ENCODE assay signal across 8 cellular contexts in the genomic region with DNA sequence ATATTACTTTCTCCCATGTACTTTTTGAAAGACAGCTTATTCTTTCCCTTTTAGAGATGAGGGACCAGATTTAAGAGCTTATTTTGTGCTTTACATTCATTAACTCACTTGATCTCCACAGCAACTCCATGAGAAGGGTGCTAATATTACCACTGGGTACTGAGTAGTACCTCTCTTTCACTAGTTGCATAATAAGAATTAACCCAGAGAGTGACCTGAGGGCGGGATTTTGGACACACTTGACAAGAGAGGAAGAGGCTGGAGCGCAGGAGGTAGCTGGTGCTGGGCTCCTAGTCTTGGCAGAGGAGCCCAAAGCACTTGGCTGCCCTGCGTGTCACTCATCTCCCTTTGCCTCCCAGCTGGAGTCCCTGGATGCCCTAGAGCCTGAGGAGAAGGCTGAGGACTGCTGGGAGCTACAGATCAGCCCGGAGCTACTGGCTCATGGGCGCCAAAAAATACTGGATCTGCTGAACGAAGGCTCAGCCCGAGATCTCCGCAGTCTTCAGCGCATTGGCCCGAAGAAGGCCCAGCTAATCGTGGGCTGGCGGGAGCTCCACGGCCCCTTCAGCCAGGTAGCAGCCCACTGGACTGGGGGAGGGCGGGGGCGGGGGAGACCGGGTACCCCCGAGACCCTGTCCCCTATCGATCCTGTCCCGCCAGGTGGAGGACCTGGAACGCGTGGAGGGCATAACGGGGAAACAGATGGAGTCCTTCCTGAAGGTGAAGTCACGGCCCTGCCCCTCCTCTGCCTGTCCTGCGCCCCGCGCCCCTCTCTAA. TPM values are rescaled to one million over a fixed set of nuclear protein-coding genes. Genes with fewer than 3 reads are reported as not detected.
DNase-seq lines count a peak whose midpoint lies in the region; ATAC-seq and TF ChIP-seq lines count a peak whose summit lies in the region.

No MANE protein-coding gene starts in this region.

- ATAC-seq in WTC11 (peak; percentile 12), Right ventricle myocardium superior (ENCODE audit: poor library complexity) (peak; percentile 58), HG03025 (IDR thresholded peaks at IDR 0.05; ENCODE audit: low FRiP score, unreplicated experiment) (no peak)

- CTCF ChIA-PET in WTC11 (lab: Charles Lee) = interaction anchor here (0.5 to 2.8 kb wide), 13 partner anchors 10 to 228 kb away, joined by 3 to 12 read pairs (median 5); partner anchors contain the start of genes PAGR1, SEZ6L2 and TLCD3B

- H3K27ac ChIP-seq in rectal smooth muscle tissue (ENCODE audit: low read depth, low read length) = peak overlapping the region; percentile 93

- peak overlapping the region; percentile 78 for H3K9ac ChIP-seq in rectal smooth muscle tissue (ENCODE audit: low read length)

- H3K9me3 ChIP-seq in MG63 = no peaks in the 10 kb centered on the region

- H3K27me3 Mint-ChIP-seq in WTC11 (ENCODE audit: low read depth) = no peaks in the 10 kb centered on the region

- H3K4me3 Mint-ChIP-seq in WTC11 = peak overlapping the region; percentile 99

- H3K4me1 Mint-ChIP-seq in WTC11 = peaks cover 35% of the 10 kb centered on the region

- H3K4me3 ChIP-seq in MG63 = peak overlapping the region; percentile 70
- H3K4me3 ChIP-seq in rectal smooth muscle tissue (ENCODE audit: low read length) = peak overlapping the region; percentile 81

- intact Hi-C loops in Right ventricle myocardium superior (cut with DNase I) = loop anchor here (10.0 kb wide), 1 partner anchor 1120 kb away; the partner anchor contains the start of gene FBXL19

- no peaks in the 10 kb centered on the region for H3K9me3 Mint-ChIP-seq in WTC11

- peak; percentile 71 for DNase-seq in DMS53 (lab: John Stamatoyannopoulos, UW)
- DNase-seq in DMS53 treated with DMSO at 0.1 percent for 48 hours (lab: John Stamatoyannopoulos, UW; ENCODE audit: unreplicated experiment) = no peak
- peak; percentile 91 for DNase-seq in MG63
- DNase-seq in WTC11 (ENCODE audit: low spot score) = peak; percentile 31
- peak; percentile 80 for DNase-seq in Right ventricle myocardium superior
- DNase-seq in stimulated activated CD4-positive, alpha-beta T cell treated with anti-CD3 and anti-CD28 coated beads, Interleukin-15, amount 100 ng/mL, for 24 hours = no peak

- POLR2A ChIA-PET in WTC11 (lab: Charles Lee) = interaction anchor here (0.6 to 1.7 kb wide), 4 partner anchors 9 to 125 kb away, joined by 3 to 10 read pairs (median 6); partner anchors contain the start of gene PAGR1

- peaks cover 36% of the 10 kb centered on the region for H3K36me3 Mint-ChIP-seq in WTC11

- H3K36me3 ChIP-seq in MG63 (peaks cover 64% of the 10 kb centered on the region), rectal smooth muscle tissue (ENCODE audit: control insufficient read depth, insufficient read depth, low read length) (peaks cover 9% of the 10 kb centered on the region)

- H3K4me1 ChIP-seq in rectal smooth muscle tissue (ENCODE audit: control insufficient read depth, insufficient read depth, low read length) = peaks cover 21% of the 10 kb centered on the region

- TF ChIP-seq CTCF in WTC11 (IDR thresholded peaks at IDR 0.05) = no peak

- H3K27me3 ChIP-seq in MG63 (no peaks in the 10 kb centered on the region), rectal smooth muscle tissue (ENCODE audit: control insufficient read depth, insufficient read depth, low read length) (no peaks in the 10 kb centered on the region)

- peak overlapping the region; percentile 100 for H3K27ac Mint-ChIP-seq in WTC11

TF ChIP-seq in WTC11, 78 proteins besides CTCF, POLR2A, EP300 and RAD21:
- TF ChIP-seq PRRX2 (CRISPR knock-in tag; IDR thresholded peaks at IDR 0.05) = no peak
- 0 out of 2 replicates have a peak, but pooled peaks have one; percentile 29 for TF ChIP-seq ZNF281 (CRISPR knock-in tag; IDR thresholded peaks at IDR 0.05)

RNA-seq across cellular contexts. Expression of gene MAZ, which starts 1.7 kb away (rescaled TPM):
- 331 and 420 TPM in 2 replicates for total RNA-seq in MG63 (2014; rRNA removed; shearing (Covaris generic); ENCODE audit: low replicate concordance)
- total RNA-seq in WTC11 (2021) (392 to 405 TPM (median 395 TPM) in 3 replicates), Right ventricle myocardium superior (74.0 TPM)

RNA-seq across cellular contexts. Expression of gene PRRT2, which starts 7.3 kb away (rescaled TPM):
- not detected in 2 replicates for total RNA-seq in MG63 (2014; rRNA removed; shearing (Covaris generic); ENCODE audit: low replicate concordance)
- 20.5 to 25.3 TPM (median 23.6 TPM) in 3 replicates for total RNA-seq in WTC11 (2021)
- total RNA-seq in Right ventricle myocardium superior = 3.3 TPM

RNA-seq across cellular contexts. Expression of gene PAGR1, which starts 11.3 kb away (rescaled TPM):
- total RNA-seq in MG63 (2014; rRNA removed; shearing (Covaris generic); ENCODE audit: low replicate concordance) = 90.0 and 113 TPM in 2 replicates
- 60.1 to 69.0 TPM (median 66.8 TPM) in 3 replicates for total RNA-seq in WTC11 (2021)
- 14.7 TPM for total RNA-seq in Right ventricle myocardium superior

RNA-seq across cellular contexts. Expression of gene KIF22, which starts 14.1 kb away (rescaled TPM):
- 74.9 and 134 TPM in 2 replicates for total RNA-seq in MG63 (2014; rRNA removed; shearing (Covaris generic); ENCODE audit: low replicate concordance)
- total RNA-seq in WTC11 (2021) (165 to 182 TPM (median 175 TPM) in 3 replicates), Right ventricle myocardium superior (59.8 TPM)

RNA-seq across cellular contexts. Expression of gene MVP, which starts 15.6 kb away (rescaled TPM):
- 77.1 and 147 TPM in 2 replicates for total RNA-seq in MG63 (2014; rRNA removed; shearing (Covaris generic); ENCODE audit: low replicate concordance)
- total RNA-seq in WTC11 (2021) (8.9 to 10.8 TPM (median 10.0 TPM) in 3 replicates), Right ventricle myocardium superior (45.5 TPM)

Comparison
In these comparisons a context has a peak if more than half of its experiments do, and no peak if none do; other contexts are left out.
1. DNase-seq: peak in DMS53 (single experiment), MG63 (single experiment), WTC11 (single experiment) and Right ventricle myocardium superior (single experiment); none in DMS53 treated with DMSO at 0.1 percent for 48 hours (single experiment) and stimulated activated CD4-positive, alpha-beta T cell treated with anti-CD3 and anti-CD28 coated beads, Interleukin-15, amount 100 ng/mL, for 24 hours (single experiment).